Comparison of ENCODE assay signal across 1 cellular context in the genomic region with DNA sequence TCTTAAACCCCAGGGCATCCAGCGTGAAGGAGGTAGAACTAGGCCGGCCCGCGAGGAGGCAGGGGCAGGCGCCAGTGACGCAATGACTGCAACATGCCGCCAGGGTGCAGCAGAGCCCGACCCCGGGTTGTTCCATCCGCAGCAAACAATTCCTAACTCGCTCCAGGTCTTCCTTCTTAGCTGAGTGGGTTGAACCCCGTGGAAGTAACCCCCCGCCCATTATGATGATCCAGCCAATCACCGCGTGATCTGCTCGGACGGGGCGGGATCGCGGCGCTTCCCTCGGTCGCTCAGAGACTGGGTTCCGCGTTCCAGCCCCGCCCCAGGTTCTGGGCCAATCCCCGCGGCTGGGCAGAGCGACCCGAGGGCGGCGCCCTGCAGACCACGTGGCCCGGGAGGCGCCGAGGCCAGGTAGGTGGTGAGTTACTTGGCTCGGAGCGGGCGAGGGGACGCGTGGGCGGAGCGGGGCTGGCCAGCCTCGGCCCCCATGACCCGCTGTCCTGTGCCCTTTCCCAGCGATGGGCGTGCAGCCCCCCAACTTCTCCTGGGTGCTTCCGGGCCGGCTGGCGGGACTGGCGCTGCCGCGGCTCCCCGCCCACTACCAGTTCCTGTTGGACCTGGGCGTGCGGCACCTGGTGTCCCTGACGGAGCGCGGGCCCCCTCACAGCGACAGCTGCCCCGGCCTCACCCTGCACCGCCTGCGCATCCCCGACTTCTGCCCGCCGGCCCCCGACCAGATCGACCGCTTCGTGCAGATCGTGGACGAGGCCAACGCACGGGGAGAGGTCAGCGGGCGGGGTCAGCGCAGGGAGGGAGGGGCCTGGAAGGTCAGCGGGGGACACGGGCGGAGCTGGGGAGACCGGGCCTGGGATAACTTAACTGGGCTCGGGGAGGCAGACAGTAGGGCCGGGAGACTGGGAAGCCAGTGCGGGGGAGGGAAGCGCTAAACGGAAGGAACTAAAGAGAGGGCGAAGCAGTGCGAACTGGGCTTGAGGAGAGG.
TF ChIP-seq lines count a peak whose summit lies in the region.

A gene (plus strand): TSS at position 380 of the 1,000 bp plus-strand sequence. CDS start 139 bp downstream, at position 519.

TF ChIP-seq in H1, 55 proteins besides CTCF, POLR2A, EP300 and RAD21 (continued from another document):
- TF ChIP-seq SP1 (IDR thresholded peaks at IDR 0.05; ENCODE audit: low read depth, low read length) (peak; percentile 93), SIX5 (IDR thresholded peaks at IDR 0.05; ENCODE audit: low read depth, low read length) (no peak), BCL11A (IDR thresholded peaks at IDR 0.05; ENCODE audit: low read depth in 2 of 2, low read length in 2 of 2) (no peak), KDM1A (IDR thresholded peaks at IDR 0.05; ENCODE audit: borderline replicate concordance, low read length) (no peak)
